Comparison of ENCODE assay signal across 9 cellular contexts in genomic region chr13:48223016-48223385, GRCh38. TPM values are rescaled to one million over a fixed set of nuclear protein-coding genes. Genes with fewer than 3 reads are reported as not detected.
DNase-seq lines count a peak whose midpoint lies in the region; ATAC-seq, FAIRE-seq and TF ChIP-seq lines count a peak whose summit lies in the region.
"Had no signal": no experiment of that assay in that cellular context is flagged by ENCODE, and none has a peak within 500 bp of the region (broad histone marks: within the 10 kb centered on the region; RNA-seq: fewer than 3 reads in every experiment).

No MANE protein-coding gene starts in this region.

- H3K9me3 Mint-ChIP-seq in CD4-positive, alpha-beta memory T cell: peaks cover 0 to 3% (median 0%) of the 10 kb centered on the region in 8 donors

- peaks cover 62% of the 10 kb centered on the region for H3K4me1 ChIP-seq in CD4-positive, alpha-beta memory T cell (ENCODE audit: insufficient read depth, low read length)
- H3K4me1 ChIP-seq in esophagus squamous epithelium: peaks cover 11 to 35% (median 19%) of the 10 kb centered on the region in 3 donors
- H3K4me1 ChIP-seq in prostate gland (replicated peaks): peaks cover 11% of the 10 kb centered on the region

- ATAC-seq in GM19328 (IDR thresholded peaks at IDR 0.05; ENCODE audit: unreplicated experiment): no peak
- no peak for ATAC-seq in GM18870 (IDR thresholded peaks at IDR 0.05; ENCODE audit: unreplicated experiment)
- ATAC-seq in HG02970 (IDR thresholded peaks at IDR 0.05; ENCODE audit: low FRiP score, unreplicated experiment): no peak

- 9 to 19% methylated on average over 1 of the region's 1 CpG for WGBS in esophagus squamous epithelium, 2 donors
- 52% methylated on average over 1 of the region's 1 CpG for WGBS in prostate gland

- peak overlapping the region; percentile 71 for H3K27ac ChIP-seq in CD4-positive, alpha-beta memory T cell (ENCODE audit: low read depth, low read length)
- H3K27ac ChIP-seq in esophagus squamous epithelium (peak overlapping the region; percentile 75 to 84 (median 82)), prostate gland (peak overlapping the region; percentile 72 to 74)

- H3K36me3 ChIP-seq in CD4-positive, alpha-beta memory T cell (ENCODE audit: insufficient read depth, low read length): no peaks in the 10 kb centered on the region
- H3K36me3 ChIP-seq in esophagus squamous epithelium (no peaks in the 10 kb centered on the region), prostate gland (no peaks in the 10 kb centered on the region)

- TF ChIP-seq POLR2A in esophagus squamous epithelium (IDR thresholded peaks at IDR 0.05) (no peak), prostate gland (IDR thresholded peaks at IDR 0.05) (no peak)

- H3K27ac Mint-ChIP-seq in CD4-positive, alpha-beta memory T cell: peak overlapping the region; percentile 58 to 98 (median 88)

- POLR2A ChIA-PET in CD4-positive, alpha-beta memory T cell (lab: Charles Lee; ENCODE audit: partially characterized antibody): interaction anchor here (5.2 to 9.5 kb wide), 3 partner anchors 8 to 66 kb away, joined by 47 to 180 read pairs (median 106); partner anchors contain the start of gene ITM2B

- intact Hi-C loops in CD4-positive, alpha-beta memory T cell (cut with micrococcal nuclease): no loop called here
- intact Hi-C loops in esophagus squamous epithelium (cut with DNase I) (no loop called here), prostate gland (cut with DNase I) (no loop called here)

- H3K4me3 Mint-ChIP-seq in CD4-positive, alpha-beta memory T cell: peak overlapping the region; percentile 57 to 88 (median 80)

- no peak overlapping the region for H3K4me3 ChIP-seq in CD4-positive, alpha-beta memory T cell (ENCODE audit: low read length in 2 of 2)
- H3K4me3 ChIP-seq in esophagus squamous epithelium (peak overlapping the region; percentile 22 to 60 (median 38)), prostate gland (no peak overlapping the region)

- TF ChIP-seq CTCF in esophagus squamous epithelium (IDR thresholded peaks at IDR 0.05) (no peak), prostate gland (IDR thresholded peaks at IDR 0.05) (no peak)

- no peaks in the 10 kb centered on the region for H3K27me3 Mint-ChIP-seq in CD4-positive, alpha-beta memory T cell

- CTCF ChIA-PET in CD4-positive, alpha-beta memory T cell (lab: Charles Lee; ENCODE audit: partially characterized antibody): interaction anchor here (0.8 to 2.9 kb wide), 5 partner anchors 9 to 96 kb away, joined by 3 to 9 read pairs (median 3); partner anchors contain the start of gene ITM2B

- peaks cover 45 to 65% (median 54%) of the 10 kb centered on the region in 4 donors for H3K4me1 Mint-ChIP-seq in CD4-positive, alpha-beta memory T cell

- peaks cover 0 to 1% of the 10 kb centered on the region in 2 donors for H3K36me3 Mint-ChIP-seq in CD4-positive, alpha-beta memory T cell

- no peaks in the 10 kb centered on the region for H3K9me3 ChIP-seq in CD4-positive, alpha-beta memory T cell (ENCODE audit: control insufficient read depth in 1 of 2, low read length in 2 of 2)
- H3K9me3 ChIP-seq in esophagus squamous epithelium (no peaks in the 10 kb centered on the region), prostate gland (no peaks in the 10 kb centered on the region)

- DNase-seq in CD4-positive, alpha-beta memory T cell: peak in 1 of 5 donors; percentile 20
- peak; percentile 83 for DNase-seq in OCI-M1 (lab: John Stamatoyannopoulos, UW)
- DNase-seq in esophagus squamous epithelium (lab: John Stamatoyannopoulos, UW): no peak
- no peak for DNase-seq in prostate gland (ENCODE audit: low spot score)
- DNase-seq in HTR-8/SVneo (ENCODE audit: insufficient read length, low spot score): no peak
- DNase-seq: KG1 had no signal

- no peaks in the 10 kb centered on the region for H3K27me3 ChIP-seq in CD4-positive, alpha-beta memory T cell (ENCODE audit: insufficient read depth, low read length)
- H3K27me3 ChIP-seq in esophagus squamous epithelium (no peaks in the 10 kb centered on the region), prostate gland (replicated peaks; ENCODE audit: insufficient read depth) (no peaks in the 10 kb centered on the region)

- no peak for FAIRE-seq in HTR-8/SVneo (lab: Jason Lieb, UNC)

RNA-seq across cellular contexts. Expression of gene ITM2B, which starts 10.0 kb away (rescaled TPM):
- total RNA-seq in CD4-positive, alpha-beta memory T cell: 100 to 1,000 TPM; 653 to 670 TPM
- polyA plus RNA-seq in CD4-positive, alpha-beta memory T cell: 1,000 to 10,000 TPM; 1,454 to 1,558 TPM
- total RNA-seq in esophagus squamous epithelium (100 to 1,000 TPM; 418 to 554 (median 457) TPM), prostate gland (100 to 1,000 TPM; 401 to 632 TPM)

Comparison
In these comparisons a context has a peak if more than half of its experiments do, and no peak if none do; other contexts are left out.
1. H3K4me3 ChIP-seq: peak in esophagus squamous epithelium (4 of 4); none in CD4-positive, alpha-beta memory T cell (0 of 2) and prostate gland (0 of 2).
2. Peak in every context shown above with its lines, with median percentiles within 50 percentile points of each other: H3K27ac ChIP-seq.